8 cellular contexts compared by ENCODE assay signal in genomic region chr2:238061310-238062202, GRCh38. TPM values are rescaled to one million over a fixed set of nuclear protein-coding genes. Genes with fewer than 3 reads are reported as not detected.
DNase-seq lines count a peak whose midpoint lies in the region; ATAC-seq and TF ChIP-seq lines count a peak whose summit lies in the region.

No MANE protein-coding gene starts in this region.

- peak overlapping the region; percentile 77 for H4K8ac ChIP-seq in mesenchymal stem cell (ENCODE audit: low read length)

- peak overlapping the region in 1 of 2 experiments; percentile 63 for H2BK12ac ChIP-seq in mesenchymal stem cell (ENCODE audit: low read length in 2 of 2)

- H3K27me3 ChIP-seq in mesenchymal stem cell (ENCODE audit: control insufficient read depth in 1 of 2, insufficient read depth in 1 of 2, low read length in 2 of 2) (no peaks in the 10 kb centered on the region), thoracic aorta (replicated peaks; ENCODE audit: insufficient read depth) (no peaks in the 10 kb centered on the region)

- no peaks in the 10 kb centered on the region for H3K9me3 ChIP-seq in ES-I3 (ENCODE audit: control insufficient read depth, insufficient read depth, low read length)
- H3K9me3 ChIP-seq in mesenchymal stem cell (ENCODE audit: control insufficient read depth, low read length), result no peaks in the 10 kb centered on the region
- H3K9me3 ChIP-seq in thoracic aorta, result no peaks in the 10 kb centered on the region

- DNase-seq in Kasumi-1 (lab: John Stamatoyannopoulos, UW), result peak; percentile 1 to 10
- peak; percentile 15 for DNase-seq in T-helper 9 cell
- DNase-seq in ecto neural progenitor cell (ENCODE audit: low spot score), result peak; percentile 67
- DNase-seq in mesenchymal stem cell, result peak; percentile 53
- no peak for DNase-seq in thoracic aorta (ENCODE audit: low spot score)
- DNase-seq in sciatic nerve (ENCODE audit: low spot score), result no peak

- H3K36me3 ChIP-seq in ES-I3 (ENCODE audit: insufficient read depth, low read length) (peaks cover 6% of the 10 kb centered on the region), mesenchymal stem cell (ENCODE audit: control insufficient read depth in 1 of 2, insufficient read depth in 2 of 2, low read depth in 1 of 2, low read length in 2 of 2) (peaks cover 6 to 21% of the 10 kb centered on the region in 2 experiments), thoracic aorta (no peaks in the 10 kb centered on the region)

- H3K23ac ChIP-seq in mesenchymal stem cell (ENCODE audit: low read length in 2 of 2), result peak overlapping the region in 1 of 2 experiments; percentile 85

- intact Hi-C loops in sciatic nerve (cut with DNase I), result no loop called here

- peaks cover 4% of the 10 kb centered on the region; the same call in 1 of the 2 replicates for H3K4me1 ChIP-seq in ES-I3 (ENCODE audit: insufficient read depth, low read length)
- peaks cover 7% of the 10 kb centered on the region for H3K4me1 ChIP-seq in mesenchymal stem cell (ENCODE audit: control insufficient read depth, insufficient read depth, low read depth, low read length)
- peaks cover 6 to 20% of the 10 kb centered on the region in 2 donors for H3K4me1 ChIP-seq in thoracic aorta (ENCODE audit: control insufficient read depth in 1 of 2, low read depth in 2 of 2)

- ATAC-seq in GM21717 (IDR thresholded peaks at IDR 0.05; ENCODE audit: unreplicated experiment) (peak; percentile 23), thoracic aorta (ENCODE audit: insufficient number of reproducible peaks, low FRiP score, low read depth) (no peak), sciatic nerve (no peak)

- no peak overlapping the region for H2BK120ac ChIP-seq in mesenchymal stem cell (ENCODE audit: low read depth, low read length)

- H3K27ac ChIP-seq in mesenchymal stem cell (ENCODE audit: low read length, poor library complexity, severe bottlenecking) (peak overlapping the region; percentile 37), thoracic aorta (peak overlapping the region; percentile 61 to 70)

- no peak overlapping the region for H2BK5ac ChIP-seq in mesenchymal stem cell (ENCODE audit: low read depth, low read length, poor library complexity, severe bottlenecking)

- H3K4me3 ChIP-seq in mesenchymal stem cell (ENCODE audit: insufficient read depth in 1 of 2, low read depth in 1 of 2, low read length in 2 of 2) (peak overlapping the region; percentile 95), thoracic aorta (peak overlapping the region; percentile 80)

- peak overlapping the region; percentile 99 for H3K4me2 ChIP-seq in mesenchymal stem cell (ENCODE audit: low read length, poor library complexity, severe bottlenecking)

- H2AK5ac ChIP-seq in mesenchymal stem cell (ENCODE audit: low read length, severe bottlenecking), result no peak overlapping the region

- H3K79me1 ChIP-seq in mesenchymal stem cell (replicated peaks; ENCODE audit: low read length, poor library complexity, severe bottlenecking), result peaks cover 22% of the 10 kb centered on the region

- H3K4ac ChIP-seq in mesenchymal stem cell (ENCODE audit: low read depth in 1 of 2, low read length in 2 of 2), result peak overlapping the region in 1 of 2 experiments; percentile 64

- 3% methylated on average over 29 of the region's 30 CpGs for WGBS in mesenchymal stem cell

- H3K18ac ChIP-seq in mesenchymal stem cell (ENCODE audit: low read depth in 1 of 2, low read length in 2 of 2), result peak overlapping the region; percentile 79 to 92

- no peak overlapping the region for H2BK15ac ChIP-seq in mesenchymal stem cell (ENCODE audit: low read depth, poor library complexity, severe bottlenecking)

- peak overlapping the region; percentile 97 for H2AFZ ChIP-seq in mesenchymal stem cell (ENCODE audit: low read depth, low read length)

- H3K9ac ChIP-seq in ES-I3 (ENCODE audit: low read depth, low read length), result peak overlapping the region; percentile 92
- peak overlapping the region; percentile 81 for H3K9ac ChIP-seq in mesenchymal stem cell (ENCODE audit: low read length)

- H3K14ac ChIP-seq in mesenchymal stem cell (ENCODE audit: low read length in 2 of 2), result peak overlapping the region in 1 of 2 experiments; percentile 51

- TF ChIP-seq CTCF in thoracic aorta (IDR thresholded peaks at IDR 0.05), result peak; percentile 18

- peak overlapping the region; percentile 50 for H4K91ac ChIP-seq in mesenchymal stem cell (ENCODE audit: low read length)

RNA-seq across cellular contexts. Expression of gene SCLY, which starts 0.8 kb away (rescaled TPM):
- polyA plus RNA-seq in mesenchymal stem cell (2013, experiment 1 of 2), result 11.3 TPM
- 10.6 TPM for polyA plus RNA-seq in mesenchymal stem cell (2013, experiment 2 of 2)
- total RNA-seq in thoracic aorta (10 to 100 TPM; 13.3 to 33.7 TPM), sciatic nerve (15.1 TPM)

RNA-seq across cellular contexts. Expression of gene ESPNL, which starts 38.6 kb away (rescaled TPM):
- polyA plus RNA-seq in mesenchymal stem cell (2013, experiment 1 of 2), result 0.19 TPM
- polyA plus RNA-seq in mesenchymal stem cell (2013, experiment 2 of 2), result 0.32 TPM
- total RNA-seq in thoracic aorta (under 1 TPM in 1 of 2 donors, not detected in 1; 0.35 TPM), sciatic nerve (not detected)

Comparison
In these comparisons a context has a peak if more than half of its experiments do, and no peak if none do; other contexts are left out.
1. DNase-seq: peak in Kasumi-1 (2 of 2), T-helper 9 cell (single experiment), ecto neural progenitor cell (single experiment) and mesenchymal stem cell (single experiment); none in thoracic aorta (single experiment) and sciatic nerve (single experiment).